In the genomic region with DNA sequence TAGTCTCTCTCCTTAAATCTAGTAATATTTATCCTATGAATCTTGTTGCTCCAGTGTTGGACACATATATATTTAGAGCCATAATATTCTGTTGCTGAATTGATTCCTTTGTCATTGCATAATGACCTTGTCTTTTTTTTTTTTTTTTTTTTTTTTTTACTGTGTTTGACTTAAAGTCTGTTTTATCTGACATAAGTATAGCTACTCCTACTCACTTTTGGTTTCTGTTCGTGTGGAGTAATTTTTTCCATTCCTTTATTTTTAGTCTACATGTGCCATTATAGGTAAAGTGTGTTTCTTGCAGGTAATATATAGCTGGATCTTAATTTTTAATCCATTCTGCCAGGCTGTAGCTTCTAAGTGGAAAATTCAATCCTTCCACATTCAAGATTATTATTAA, we compare ENCODE assay signal across 21 cellular contexts.
"Had no signal": no experiment of that assay in that cellular context is flagged by ENCODE, and none has a peak within 500 bp of the region (broad histone marks: within the 10 kb centered on the region; RNA-seq: fewer than 3 reads in every experiment).

No MANE protein-coding gene starts in this region.

- ATAC-seq: heart left ventricle; left colon; left ventricle myocardium superior; natural killer cell treated with Interleukin-12 subunit alpha and Interleukin-12 subunit beta and Interleukin-15 and Interleukin-18, amount 100 ng/mL, for 72 hours; right cardiac atrium had no signal

- H3K27me3 ChIP-seq: dorsolateral prefrontal cortex, heart left ventricle, neural progenitor cell, ovary had no signal

- H3K27ac Mint-ChIP-seq: natural killer cell treated with Interleukin-12 subunit alpha and Interleukin-12 subunit beta and Interleukin-15 and Interleukin-18, amount 100 ng/mL, for 72 hours; neural progenitor cell; progenitor cell of endocrine pancreas had no signal

- H3K4me3 Mint-ChIP-seq: natural killer cell treated with Interleukin-12 subunit alpha and Interleukin-12 subunit beta and Interleukin-15 and Interleukin-18, amount 100 ng/mL, for 72 hours; neural progenitor cell had no signal

- H3K36me3 ChIP-seq: heart left ventricle, neural progenitor cell, ovary, thoracic aorta had no signal

- H3K36me3 Mint-ChIP-seq: neural progenitor cell had no signal

- H3K9me3 ChIP-seq: ovary, thoracic aorta had no signal

- H3K4me1 Mint-ChIP-seq: neural progenitor cell had no signal

- H3K4me3 ChIP-seq: dorsolateral prefrontal cortex, heart left ventricle, lung, neural progenitor cell, ovary, smooth muscle cell, thoracic aorta had no signal

- H3K4me1 ChIP-seq: heart left ventricle, neural progenitor cell had no signal

- H3K9me3 Mint-ChIP-seq: natural killer cell treated with Interleukin-12 subunit alpha and Interleukin-12 subunit beta and Interleukin-15 and Interleukin-18, amount 100 ng/mL, for 72 hours had no signal

- DNase-seq: cortex of kidney; dorsolateral prefrontal cortex; effector CD8-positive, alpha-beta T cell; heart left ventricle; hippocampal formation; left colon; left ventricle myocardium superior; mesenchymal stem cell; midbrain; nucleus accumbens; ovary; right cardiac atrium; stimulated activated CD4-positive, alpha-beta T cell treated with anti-CD3 and anti-CD28 coated beads, Interleukin-2, amount 100 ng/mL, for 48 hours; stimulated activated naive CD4-positive, alpha-beta T cell treated with Interleukin-2 at 50 U/mL for 16 hours; trophoblast cell had no signal

- H3K27ac ChIP-seq: dorsolateral prefrontal cortex, heart left ventricle, neural progenitor cell, ovary, thoracic aorta had no signal
